Comparison of ENCODE assay signal across 24 cellular contexts in genomic region chr1:38528600-38528999, GRCh38.
"Had no signal": no experiment of that assay in that cellular context is flagged by ENCODE, and none has a peak within 500 bp of the region (broad histone marks: within the 10 kb centered on the region; RNA-seq: fewer than 3 reads in every experiment).

No MANE protein-coding gene starts in this region.

- H3K4me1 ChIP-seq: ascending aorta, colonic mucosa, heart right ventricle, right lobe of liver, testis had no signal

- DNase-seq: activated CD4-positive, alpha-beta memory T cell treated with anti-CD3 and anti-CD28 coated beads, Interleukin-2, amount 10 ng/mL, durations not matched to agents 7 days and 5 days; activated effector memory CD4-positive, alpha-beta T cell treated with anti-CD3 and anti-CD28 coated beads, Interleukin-2, amount 50 U/mL, for 16 hours; activated naive CD4-positive, alpha-beta T cell treated with anti-CD3 and anti-CD28 coated beads, Interleukin-2, amount 10 ng/mL, durations not matched to agents 7 days and 5 days; activated T-cell treated with anti-CD3 and anti-CD28 coated beads, Interleukin-2, amount 50 U/mL, for 72 hours; central memory CD4-positive, alpha-beta T cell; colonic mucosa; dorsolateral prefrontal cortex; heart right ventricle; left colon; naive thymus-derived CD4-positive, alpha-beta T cell; occipital lobe; right lobe of liver; stimulated activated CD4-positive, alpha-beta T cell treated with anti-CD3 and anti-CD28 coated beads, Interleukin-1b, Interleukin-23, amount 100 ng/mL, for 48 hours; T-cell; T-helper 9 cell; testis had no signal

- H3K27ac Mint-ChIP-seq: activated CD4-positive, alpha-beta memory T cell treated with anti-CD3 and anti-CD28 coated beads, Interleukin-2, amount 10 ng/mL, durations not matched to agents 7 days and 5 days; activated naive CD4-positive, alpha-beta T cell treated with anti-CD3 and anti-CD28 coated beads, Interleukin-2, amount 10 ng/mL, durations not matched to agents 7 days and 5 days; activated T-cell treated with anti-CD3 and anti-CD28 coated beads, Interleukin-2, amount 50 U/mL, for 72 hours; stimulated activated effector memory CD8-positive, alpha-beta T cell treated with anti-CD3 and anti-CD28 coated beads, Interleukin-12 subunit alpha, Interleukin-12 subunit beta, amount 100 ng/mL, for 72 hours; type B pancreatic cell; WTC11 had no signal

- H3K9me3 ChIP-seq: ascending aorta, colonic mucosa, heart right ventricle, right lobe of liver, testis had no signal

- H3K36me3 Mint-ChIP-seq: stimulated activated effector memory CD8-positive, alpha-beta T cell treated with anti-CD3 and anti-CD28 coated beads, Interleukin-12 subunit alpha, Interleukin-12 subunit beta, amount 100 ng/mL, for 72 hours; T-cell; type B pancreatic cell; WTC11 had no signal

- H3K4me3 ChIP-seq: ascending aorta, colonic mucosa, dorsolateral prefrontal cortex, heart right ventricle, right lobe of liver, skin epidermis, testis had no signal

- H3K27me3 ChIP-seq: ascending aorta, colonic mucosa, right lobe of liver, testis had no signal

- H3K4me3 Mint-ChIP-seq: activated CD4-positive, alpha-beta memory T cell treated with anti-CD3 and anti-CD28 coated beads, Interleukin-2, amount 10 ng/mL, durations not matched to agents 7 days and 5 days; activated naive CD4-positive, alpha-beta T cell treated with anti-CD3 and anti-CD28 coated beads, Interleukin-2, amount 10 ng/mL, durations not matched to agents 7 days and 5 days; activated T-cell treated with anti-CD3 and anti-CD28 coated beads, Interleukin-2, amount 50 U/mL, for 72 hours; neural crest cell; stimulated activated effector memory CD8-positive, alpha-beta T cell treated with anti-CD3 and anti-CD28 coated beads, Interleukin-12 subunit alpha, Interleukin-12 subunit beta, amount 100 ng/mL, for 72 hours; type B pancreatic cell; WTC11 had no signal

- H3K36me3 ChIP-seq: ascending aorta, colonic mucosa, heart right ventricle, right lobe of liver had no signal

- ATAC-seq: activated T-cell treated with anti-CD3 and anti-CD28 coated beads, Interleukin-2, amount 50 U/mL, for 72 hours; heart right ventricle; left colon; naive thymus-derived CD4-positive, alpha-beta T cell; right lobe of liver; SK-N-SH treated with all-trans-retinoic acid at 6 μM for 48 hours; stimulated activated effector memory CD8-positive, alpha-beta T cell treated with anti-CD3 and anti-CD28 coated beads, Interleukin-12 subunit alpha, Interleukin-12 subunit beta, amount 100 ng/mL, for 72 hours; T-cell; WTC11 had no signal

- H3K9me3 Mint-ChIP-seq: activated T-cell treated with anti-CD3 and anti-CD28 coated beads, Interleukin-2, amount 50 U/mL, for 72 hours; neural crest cell; stimulated activated effector memory CD8-positive, alpha-beta T cell treated with anti-CD3 and anti-CD28 coated beads, Interleukin-12 subunit alpha, Interleukin-12 subunit beta, amount 100 ng/mL, for 72 hours; T-cell; type B pancreatic cell; WTC11 had no signal

- H3K27ac ChIP-seq: ascending aorta, colonic mucosa, dorsolateral prefrontal cortex, epithelial cell of prostate, heart right ventricle, right lobe of liver, testis had no signal
